Comparison of ENCODE assay signal across 39 cellular contexts in the genomic region with DNA sequence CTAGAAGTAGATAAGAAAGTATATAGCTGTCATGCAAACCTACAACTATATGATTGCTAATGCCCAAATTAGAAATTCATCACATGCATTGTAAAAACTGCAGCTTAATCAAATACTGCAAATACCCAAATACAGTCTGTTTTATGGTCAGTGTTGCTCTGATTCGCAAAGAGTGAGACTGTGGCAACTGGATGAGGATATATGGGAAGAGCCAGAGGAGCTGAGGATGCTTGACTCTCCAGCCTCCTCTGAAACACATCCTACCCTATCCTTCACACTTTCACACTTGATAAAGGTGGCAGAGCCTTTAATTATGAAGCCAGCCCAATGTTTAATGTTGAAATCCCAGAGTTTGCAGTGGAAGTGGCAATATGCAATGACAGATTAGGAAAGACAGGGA. TPM values are rescaled to one million over a fixed set of nuclear protein-coding genes. Genes with fewer than 3 reads are reported as not detected.
"Had no signal": no experiment of that assay in that cellular context is flagged by ENCODE, and none has a peak within 500 bp of the region (broad histone marks: within the 10 kb centered on the region; RNA-seq: fewer than 3 reads in every experiment).

No MANE protein-coding gene starts in this region.

- H3K4me3 ChIP-seq: MG63 had no signal

- H3K27ac ChIP-seq: KMS-11 had no signal

- H3K4me2 ChIP-seq: KMS-11 had no signal

- H3K36me3 ChIP-seq: MG63 had no signal

- H3K9ac ChIP-seq: KMS-11 had no signal

- DNase-seq: Karpas-422, Kasumi-1, MG63, MM.1S, MV-4-11, NCI-H1048, NCI-H1092, NCI-H1092 treated with DMSO at 0.1 percent for 48 hours, NCI-H1105, NCI-H1105 treated with DMSO at 0.1 percent for 48 hours, NCI-H1417, NCI-H1417 treated with DMSO at 0.1 percent for 48 hours, NCI-H1436, NCI-H1436 treated with DMSO at 0.1 percent for 48 hours, NCI-H146, NCI-H1694, NCI-H1694 treated with DMSO at 0.1 percent for 48 hours, NCI-H187, NCI-H187 treated with DMSO at 0.1 percent for 48 hours, NCI-H1930, NCI-H2029, NCI-H2029 treated with DMSO at 0.1 percent for 48 hours, NCI-H2081, NCI-H2081 treated with DMSO at 0.1 percent for 48 hours, NCI-H2107, NCI-H2171, NCI-H2171 treated with DMSO at 0.1 percent for 48 hours, NCI-H2227 treated with DMSO at 0.1 percent for 48 hours, NCI-H226, NCI-H345, NCI-H446, NCI-H446 treated with DMSO at 0.1 percent for 48 hours, NCI-H510A, NCI-H510A treated with DMSO at 0.1 percent for 48 hours had no signal

- H3K27me3 ChIP-seq: MG63 had no signal

RNA-seq across cellular contexts. Expression of gene OR2AT4, which starts 21.9 kb away (rescaled TPM):
- total RNA-seq: LHCN-M2, M059J, MCF 10A, NCI-H460 had no signal

RNA-seq across cellular contexts. Expression of gene SLCO2B1, which starts 32.3 kb away (rescaled TPM):
- total RNA-seq: LHCN-M2, MCF 10A had no signal
